ENCODE assay signal across 9 cellular contexts in the genomic region with DNA sequence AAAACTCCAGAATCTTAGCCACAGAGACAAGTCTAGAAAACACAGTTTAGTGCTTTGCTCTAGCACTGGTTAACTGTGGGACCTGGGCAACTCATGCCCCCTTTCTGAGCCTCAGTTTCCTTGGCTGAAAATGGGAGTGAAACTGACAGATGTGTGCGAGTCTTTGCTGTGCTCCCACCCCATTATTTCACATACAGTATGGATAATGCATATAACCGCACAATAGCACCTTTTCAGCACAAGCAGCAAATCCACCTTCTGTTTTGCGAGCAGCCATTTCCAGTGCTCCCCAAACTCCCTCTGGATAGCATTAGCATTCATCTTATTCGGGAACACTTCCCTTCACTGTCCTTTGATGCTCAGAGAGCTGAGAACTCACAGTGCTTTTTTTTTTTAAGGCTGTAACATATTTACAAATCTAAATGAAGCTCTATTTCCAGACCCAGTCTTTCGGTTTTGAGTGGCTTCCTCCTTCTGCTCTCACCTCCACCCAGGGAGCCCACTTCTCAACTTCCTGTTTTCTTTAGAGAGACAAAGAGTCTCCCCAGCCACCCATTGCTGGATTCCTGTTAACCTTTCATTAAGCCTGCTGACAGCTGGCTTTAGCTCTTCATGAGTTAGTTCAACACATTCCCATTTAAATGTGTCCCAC. TPM values are rescaled to one million over a fixed set of nuclear protein-coding genes. Genes with fewer than 3 reads are reported as not detected.
DNase-seq lines count a peak whose midpoint lies in the region; ATAC-seq, FAIRE-seq and TF ChIP-seq lines count a peak whose summit lies in the region.
"Had no signal": no experiment of that assay in that cellular context is flagged by ENCODE, and none has a peak within 500 bp of the region (broad histone marks: within the 10 kb centered on the region; RNA-seq: fewer than 3 reads in every experiment).

No MANE protein-coding gene starts in this region.

- no peak for TF ChIP-seq RAD21 in HepG2 (CRISPR knock-in tag; IDR thresholded peaks at IDR 0.05)

- no TSS peak for BruUV-seq in HepG2 (replicated peaks; lab: Mats Ljungman, UMichigan)

- H3K9ac ChIP-seq in HepG2 (ENCODE audit: insufficient read depth, low read depth, low read length) = no peak overlapping the region

- 54% methylated on average over 5 of the region's 5 CpGs for WGBS in right lobe of liver (ENCODE audit: insufficient coverage, low coverage, low lambda C conversion rate, missing lambda C conversion rate)
- WGBS in HepG2 (ENCODE audit: low lambda C conversion rate) = 47% methylated on average over 5 of the region's 5 CpGs

- DNase-seq in right lobe of liver = no peak
- no peak for DNase-seq in HepG2 (ENCODE audit: low spot score)
- DNase-seq in NCI-H146 treated with DMSO at 0.1 percent for 48 hours (lab: John Stamatoyannopoulos, UW; ENCODE audit: unreplicated experiment) = peak; percentile 17
- DNase-seq in activated naive CD4-positive, alpha-beta T cell treated with anti-CD3 and anti-CD28 coated beads for 36 hours = peak; percentile 64
- DNase-seq in D341Med (ENCODE audit: low spot score) = no peak
- DNase-seq in left lung = no peak
- DNase-seq in HPDE6-E6E7 (ENCODE audit: extremely low spot score) = no peak

- TF ChIP-seq CTCF in right lobe of liver (IDR thresholded peaks at IDR 0.05) (no peak), HepG2 (CRISPR knock-in tag; IDR thresholded peaks at IDR 0.05) (no peak), left lung (IDR thresholded peaks at IDR 0.05) (no peak)

- H2AFZ ChIP-seq in HepG2 (ENCODE audit: low read length) = no peak overlapping the region

- H3K9me3 Mint-ChIP-seq in activated naive CD4-positive, alpha-beta T cell treated with anti-CD3 and anti-CD28 coated beads for 36 hours = peaks cover 9% of the 10 kb centered on the region

- TF ChIP-seq POLR2A in right lobe of liver (IDR thresholded peaks at IDR 0.05) (no peak), HepG2 (IDR thresholded peaks at IDR 0.05; ENCODE audit: insufficient read depth in 1 of 2, low read depth in 2 of 2, low read length in 2 of 2) (no peak)

- H3K4me2 ChIP-seq in HepG2 (ENCODE audit: low read depth, low read length) = no peak overlapping the region

- no peaks in the 10 kb centered on the region for H3K36me3 ChIP-seq in right lobe of liver
- H3K36me3 ChIP-seq in HepG2 (replicated peaks in 1 of 2; ENCODE audit: control insufficient read depth in 1 of 2, insufficient read depth in 2 of 2, low read length in 2 of 2) = no peaks in the 10 kb centered on the region
- H3K36me3 ChIP-seq in left lung = no peaks in the 10 kb centered on the region

- H4K20me1 ChIP-seq in HepG2 (ENCODE audit: insufficient read depth, low read length) = no peaks in the 10 kb centered on the region

- POLR2A ChIA-PET in HepG2 (lab: Yijun Ruan, JAX) = interaction anchor here (0.6 kb wide), 1 partner anchor 10 kb away, joined by 4 read pairs; no protein-coding TSS in a partner anchor

- H3K4me1 ChIP-seq in right lobe of liver = no peaks in the 10 kb centered on the region
- H3K4me1 ChIP-seq in HepG2 (ENCODE audit: insufficient read depth, low read length) = no peaks in the 10 kb centered on the region
- no peaks in the 10 kb centered on the region for H3K4me1 ChIP-seq in left lung

- in situ Hi-C loops in HepG2 (cut with HindIII; ENCODE audit: extremely low pct_ligation_motif_present, low pct_unique_long_range_greater_than_20kb) = no loop called here

- H3K9me3 ChIP-seq in right lobe of liver = no peaks in the 10 kb centered on the region
- H3K9me3 ChIP-seq in HepG2 (ENCODE audit: low read length) = no peaks in the 10 kb centered on the region
- H3K9me3 ChIP-seq in left lung = no peaks in the 10 kb centered on the region

- no peak overlapping the region for H3K4me3 ChIP-seq in right lobe of liver
- H3K4me3 ChIP-seq in HepG2 (replicated peaks in 1 of 3; ENCODE audit: insufficient read depth in 1 of 3, low read depth in 2 of 3, low read length in 3 of 3) = no peak overlapping the region
- no peak overlapping the region for H3K4me3 ChIP-seq in left lung

- intact Hi-C loops in right lobe of liver (cut with DNase I) (no loop called here), HepG2 (cut with micrococcal nuclease; ENCODE audit: unreplicated experiment) (no loop called here), left lung (cut with DNase I) (no loop called here)
- intact Hi-C loops in activated naive CD4-positive, alpha-beta T cell treated with anti-CD3 and anti-CD28 coated beads for 36 hours (cut with micrococcal nuclease) = loop anchor here (10.0 kb wide), 1 partner anchor 941 kb away; the partner anchor contains the start of gene CLINT1

- H3K27ac Mint-ChIP-seq in activated naive CD4-positive, alpha-beta T cell treated with anti-CD3 and anti-CD28 coated beads for 36 hours = peak overlapping the region; percentile 87

- no peaks in the 10 kb centered on the region for H3K27me3 Mint-ChIP-seq in activated naive CD4-positive, alpha-beta T cell treated with anti-CD3 and anti-CD28 coated beads for 36 hours (ENCODE audit: low read depth)

- no peaks in the 10 kb centered on the region for H3K27me3 ChIP-seq in right lobe of liver
- H3K27me3 ChIP-seq in HepG2 (ENCODE audit: control insufficient read depth in 1 of 2, insufficient read depth in 2 of 2, low read length in 2 of 2) = peaks cover 0 to 7% of the 10 kb centered on the region in 2 experiments; a peak in 2 of 5 replicates
- no peaks in the 10 kb centered on the region for H3K27me3 ChIP-seq in left lung

- no peak for FAIRE-seq in HepG2 (lab: Jason Lieb, UNC)

- peaks cover 22% of the 10 kb centered on the region for H3K36me3 Mint-ChIP-seq in activated naive CD4-positive, alpha-beta T cell treated with anti-CD3 and anti-CD28 coated beads for 36 hours (ENCODE audit: low read depth)

- no peaks in the 10 kb centered on the region for H3K79me2 ChIP-seq in HepG2 (ENCODE audit: insufficient read depth, low read length)

- peak overlapping the region; percentile 19 for H3K4me3 Mint-ChIP-seq in activated naive CD4-positive, alpha-beta T cell treated with anti-CD3 and anti-CD28 coated beads for 36 hours

- CTCF ChIA-PET in HepG2 (lab: Yijun Ruan, JAX; ENCODE audit: low intra/inter-chr PET ratio, low total read pairs) = no interaction called here
- CTCF ChIA-PET in activated naive CD4-positive, alpha-beta T cell treated with anti-CD3 and anti-CD28 coated beads for 36 hours (lab: Charles Lee) = interaction anchor here (1.1 to 2.2 kb wide), 5 partner anchors 10 to 239 kb away, joined by 3 to 8 read pairs (median 3); no protein-coding TSS in a partner anchor

- ATAC-seq in right lobe of liver (peak; percentile 17 to 66 (median 38)), HepG2 (no peak), HG02884 (IDR thresholded peaks at IDR 0.05; ENCODE audit: unreplicated experiment) (peak; percentile 97), left lung (no peak)

- TF ChIP-seq EP300 in HepG2 (IDR thresholded peaks at IDR 0.05; ENCODE audit: low read depth in 2 of 2, low read length in 2 of 2) (no peak), HepG2 (CRISPR knock-in tag; IDR thresholded peaks at IDR 0.05; ENCODE audit: borderline replicate concordance) (no peak)

- H3K4me1 Mint-ChIP-seq in activated naive CD4-positive, alpha-beta T cell treated with anti-CD3 and anti-CD28 coated beads for 36 hours (ENCODE audit: low read depth) = peaks cover 63% of the 10 kb centered on the region

- no peak overlapping the region for H3K27ac ChIP-seq in right lobe of liver
- no peak overlapping the region for H3K27ac ChIP-seq in HepG2 (ENCODE audit: extremely low read length, insufficient read depth, low read length)
- no peak overlapping the region for H3K27ac ChIP-seq in left lung

TF ChIP-seq in HepG2, 621 proteins besides CTCF, POLR2A, EP300 and RAD21:
- no peak for TF ChIP-seq PHF8 (CRISPR knock-in tag; IDR thresholded peaks at IDR 0.05)
- TF ChIP-seq HOXA3 (CRISPR knock-in tag; IDR thresholded peaks at IDR 0.05) = no peak
- TF ChIP-seq GTF2F1 (IDR thresholded peaks at IDR 0.05; ENCODE audit: low read length) = no peak
- TF ChIP-seq U2AF2 (IDR thresholded peaks at IDR 0.05; ENCODE audit: low read depth, low read length) = no peak

RNA-seq across cellular contexts. Expression of gene TIMD4, which starts 49.2 kb away (rescaled TPM):
- total RNA-seq in right lobe of liver = 10 to 100 TPM in 2 of 6 experiments, 1 to 10 TPM in 2, under 1 TPM in 2; 0.31 to 16.3 (median 4.8) TPM
- not detected in 2 replicates for total RNA-seq in HepG2 (2016; rRNA removed; fragmentation: Illumina TruSeq; extraction: Trizol)
- not detected in 2 replicates for total RNA-seq in HepG2 (2016; cell fraction: cytosol; rRNA removed; fragmentation: Illumina TruSeq; extraction: Trizol; ENCODE audit: low read depth)
- not detected in 2 replicates for total RNA-seq in HepG2 (2016; cell fraction: insoluble cytoplasmic fraction; rRNA removed; fragmentation: Illumina TruSeq; extraction: Trizol)
- total RNA-seq in HepG2 (2016; cell fraction: membrane; rRNA removed; fragmentation: Illumina TruSeq; extraction: Trizol) = not detected in 2 replicates
- total RNA-seq in HepG2 (2016; cell fraction: nucleus; rRNA removed; fragmentation: Illumina TruSeq; extraction: Trizol) = not detected in 2 replicates
- polyA plus RNA-seq in HepG2 (2011; rRNA removed) = 0.50 and 0.71 TPM in 2 replicates
- 0.27 and 0.33 TPM in 2 replicates for polyA plus RNA-seq in HepG2 (2011; cell fraction: cytosol; rRNA removed)
- polyA plus RNA-seq in HepG2 (2011; cell fraction: nucleus; rRNA removed) = 0.92 and 1.4 TPM in 2 replicates
- polyA plus RNA-seq in HepG2 (2012) = 0.38 and 0.45 TPM in 2 replicates
- polyA plus RNA-seq in HepG2 (2016; cell fraction: cytosol; fragmentation: Illumina TruSeq; extraction: Trizol; ENCODE audit: low read depth) = not detected in 2 replicates
- polyA plus RNA-seq in HepG2 (2016; cell fraction: insoluble cytoplasmic fraction; fragmentation: Illumina TruSeq; extraction: Trizol; ENCODE audit: low read depth) = not detected in 2 replicates
- not detected in 2 replicates for polyA plus RNA-seq in HepG2 (2016; cell fraction: membrane; fragmentation: Illumina TruSeq; extraction: Trizol; ENCODE audit: low read depth)
- polyA plus RNA-seq in HepG2 (2016; cell fraction: nucleus; fragmentation: Illumina TruSeq; extraction: Trizol; ENCODE audit: insufficient read depth, low read depth) = not detected in 2 replicates
- 0.66 TPM in 1 of 2 replicates, not detected in the other for polyA minus RNA-seq in HepG2 (2011; rRNA and poly(A)+ RNA removed; ENCODE audit: low replicate concordance)
- polyA minus RNA-seq in HepG2 (2011; cell fraction: cytosol; rRNA and poly(A)+ RNA removed) = not detected in 2 replicates
- 1.4 and 2.7 TPM in 2 replicates for polyA minus RNA-seq in HepG2 (2011; cell fraction: nucleus; rRNA and poly(A)+ RNA removed)
- total RNA-seq in activated naive CD4-positive, alpha-beta T cell treated with anti-CD3 and anti-CD28 coated beads for 36 hours = 1 to 10 TPM; 3.4 to 5.2 TPM
- total RNA-seq in left lung = under 1 TPM in 1 of 2 donors, not detected in 1; 0.32 TPM
- total RNA-seq: kidney epithelial cell had no signal

Comparison
In these comparisons a context has a peak if more than half of its experiments do, and no peak if none do; other contexts are left out.
1. ATAC-seq: peak in right lobe of liver (4 of 4) and HG02884 (single experiment); none in HepG2 (single experiment) and left lung (single experiment).
2. DNase-seq: peak in NCI-H146 treated with DMSO at 0.1 percent for 48 hours (single experiment) and activated naive CD4-positive, alpha-beta T cell treated with anti-CD3 and anti-CD28 coated beads for 36 hours (single experiment); none in right lobe of liver (0 of 3), HepG2 (single experiment), D341Med (single experiment), left lung (0 of 2) and HPDE6-E6E7 (single experiment).